Comparison of ENCODE assay signal across 13 cellular contexts in genomic region chr2:33134764-33135560, GRCh38.
A peak's percentile ranks its signal among the peaks of the same experiment; 100 is the strongest.
DNase-seq lines count a peak whose midpoint lies in the region; ATAC-seq and TF ChIP-seq lines count a peak whose summit lies in the region.
"Had no signal": no experiment of that assay in that cellular context is flagged by ENCODE, and none has a peak within 500 bp of the region (broad histone marks: within the 10 kb centered on the region; RNA-seq: fewer than 3 reads in every experiment).

No MANE protein-coding gene starts in this region.

- TF ChIP-seq CTCF in fibroblast of villous mesenchyme (IDR thresholded peaks at IDR 0.05; ENCODE audit: insufficient read depth, low read depth, low read length) (no peak), ovary (IDR thresholded peaks at IDR 0.05) (no peak)

- intact Hi-C loops in ovary (cut with DNase I): loop anchor here in 1 of 4 donors (10.0 kb wide), 1 partner anchor 80 kb away; no protein-coding TSS in a partner anchor

- peaks cover 12% of the 10 kb centered on the region for H3K4me1 ChIP-seq in ovary (ENCODE audit: insufficient read depth)
- H3K4me1 ChIP-seq: pancreas had no signal

- TF ChIP-seq POLR2A in ovary (IDR thresholded peaks at IDR 0.05): no peak

- TF ChIP-seq EP300 in ovary (IDR thresholded peaks at IDR 0.05): no peak

- DNase-seq in Ammon's horn (ENCODE audit: low spot score): peak; percentile 32
- DNase-seq in SW480 (ENCODE audit: low spot score): peak; percentile 34
- DNase-seq in fibroblast of villous mesenchyme (ENCODE audit: low read depth): peak; percentile 63
- DNase-seq in ovary: peak; percentile 35 to 49 (median 41)
- DNase-seq in RKO (ENCODE audit: low spot score): no peak
- no peak for DNase-seq in activated gamma-delta T cell (lab: John Stamatoyannopoulos, UW)
- DNase-seq in SKM-1 treated with dmso at 0.1 percent for 144 hours (lab: John Stamatoyannopoulos, UW; ENCODE audit: unreplicated experiment): no peak
- DNase-seq: activated T-cell treated with anti-CD3 and anti-CD28 coated beads, Interleukin-2, amount 50 U/mL, for 72 hours; CD4-positive, alpha-beta T cell; stimulated activated naive CD8-positive, alpha-beta T cell treated with anti-CD3 and anti-CD28 coated beads, Interleukin-15, Interleukin-2, amounts not matched to agents 100 U/mL and 50 U/mL, for 24 hours had no signal

- no peaks in the 10 kb centered on the region for H3K36me3 ChIP-seq in ovary
- H3K36me3 ChIP-seq: pancreas, SJSA1 had no signal

- H3K27ac ChIP-seq in ovary: peak overlapping the region in 1 of 2 donors; percentile 90
- H3K27ac ChIP-seq: SJSA1 had no signal

- no peaks in the 10 kb centered on the region for H3K9me3 ChIP-seq in ovary
- H3K9me3 ChIP-seq: pancreas, SJSA1 had no signal

- H3K4me3 ChIP-seq in fibroblast of villous mesenchyme (ENCODE audit: low read depth, low read length): peak overlapping the region; percentile 67
- H3K4me3 ChIP-seq in ovary: peak overlapping the region; percentile 26
- H3K4me3 ChIP-seq: pancreas, SJSA1 had no signal

- WGBS in ovary, 3 donors: 5 to 11% (median 8%) methylated on average over 14 of the region's 14 CpGs

- ATAC-seq in GM18868 (IDR thresholded peaks at IDR 0.05; ENCODE audit: unreplicated experiment): no peak
- ATAC-seq: activated T-cell treated with anti-CD3 and anti-CD28 coated beads, Interleukin-2, amount 50 U/mL, for 72 hours; stimulated activated naive CD8-positive, alpha-beta T cell treated with anti-CD3 and anti-CD28 coated beads, Interleukin-15, Interleukin-2, amounts not matched to agents 100 U/mL and 50 U/mL, for 24 hours had no signal

- H3K27me3 ChIP-seq in ovary: no peaks in the 10 kb centered on the region
- H3K27me3 ChIP-seq: pancreas had no signal

Comparison
In these comparisons a context has a peak if more than half of its experiments do, and no peak if none do; other contexts are left out.
1. DNase-seq: peak in Ammon's horn (single experiment), SW480 (single experiment), fibroblast of villous mesenchyme (single experiment) and ovary (5 of 5); none in RKO (single experiment), activated gamma-delta T cell (single experiment) and SKM-1 treated with dmso at 0.1 percent for 144 hours (single experiment).